10 cellular contexts compared by ENCODE assay signal in genomic region chr4:123162859-123163258, GRCh38.
"Had no signal": no experiment of that assay in that cellular context is flagged by ENCODE, and none has a peak within 500 bp of the region (broad histone marks: within the 10 kb centered on the region; RNA-seq: fewer than 3 reads in every experiment).

No MANE protein-coding gene starts in this region.

- H3K27ac ChIP-seq: GM23248 had no signal

- DNase-seq: GOT3, H7, HFFc6, IMR-90, KG1 had no signal

- H2AFZ ChIP-seq: GM23248 had no signal

- ATAC-seq: HCT116 had no signal

- H3K9ac ChIP-seq: GM23248 had no signal

- H3K4me3 ChIP-seq: GM23248, HAP-1, K562 had no signal

- FAIRE-seq: HTR-8/SVneo, K562 had no signal

- H3K36me3 ChIP-seq: HAP-1 had no signal

- H3K4me1 ChIP-seq: HAP-1 had no signal

- H3K9me3 ChIP-seq: HAP-1 had no signal
